ENCODE assay signal across 1 cellular context in the genomic region with DNA sequence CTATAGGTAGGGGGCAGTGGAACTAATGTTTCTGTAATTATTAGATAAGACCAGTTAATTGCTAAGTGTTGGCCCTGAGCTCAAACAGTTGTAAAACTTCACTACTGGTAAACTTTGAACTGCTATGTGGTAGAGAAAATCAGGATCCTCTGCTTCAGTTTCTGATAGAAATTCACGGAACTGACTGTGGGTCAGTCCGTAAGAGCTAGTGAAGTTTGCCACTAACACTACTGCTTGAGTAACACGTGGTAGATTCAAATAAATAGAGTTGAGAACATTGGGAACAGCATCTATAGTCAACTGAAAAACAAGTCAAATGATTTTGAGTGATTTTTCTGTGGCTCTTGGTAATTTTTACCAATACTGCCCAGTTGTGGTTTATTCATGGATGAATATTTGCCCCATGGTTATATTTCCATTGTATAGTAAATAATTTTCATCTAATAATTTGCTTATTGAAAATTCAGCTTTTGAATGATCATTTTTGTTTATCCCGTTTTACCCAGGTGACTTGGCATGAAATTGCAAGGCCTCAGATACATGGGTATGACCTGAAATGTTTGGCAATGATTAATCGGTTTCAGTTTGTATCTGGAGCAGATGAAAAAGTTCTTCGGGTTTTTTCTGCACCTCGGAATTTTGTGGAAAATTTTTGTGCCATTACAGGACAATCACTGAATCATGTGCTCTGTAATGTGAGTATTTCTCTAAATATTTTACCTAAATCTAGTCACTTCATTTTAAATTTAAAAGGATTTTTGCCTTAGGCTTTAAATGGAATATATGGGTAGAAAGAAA.
TF ChIP-seq lines count a peak whose summit lies in the region.

No MANE protein-coding gene starts in this region.

TF ChIP-seq in IMR-90, 13 proteins besides CTCF, POLR2A, EP300 and RAD21:
- TF ChIP-seq, protein P1, sequence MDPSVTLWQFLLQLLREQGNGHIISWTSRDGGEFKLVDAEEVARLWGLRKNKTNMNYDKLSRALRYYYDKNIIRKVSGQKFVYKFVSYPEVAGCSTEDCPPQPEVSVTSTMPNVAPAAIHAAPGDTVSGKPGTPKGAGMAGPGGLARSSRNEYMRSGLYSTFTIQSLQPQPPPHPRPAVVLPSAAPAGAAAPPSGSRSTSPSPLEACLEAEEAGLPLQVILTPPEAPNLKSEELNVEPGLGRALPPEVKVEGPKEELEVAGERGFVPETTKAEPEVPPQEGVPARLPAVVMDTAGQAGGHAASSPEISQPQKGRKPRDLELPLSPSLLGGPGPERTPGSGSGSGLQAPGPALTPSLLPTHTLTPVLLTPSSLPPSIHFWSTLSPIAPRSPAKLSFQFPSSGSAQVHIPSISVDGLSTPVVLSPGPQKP (IDR thresholded peaks at IDR 0.05; ENCODE audit: borderline replicate concordance, low read depth, low read length): no peak
